18 cellular contexts compared by ENCODE assay signal in genomic region chr15:50046868-50047267, GRCh38.
A peak's percentile ranks its signal among the peaks of the same experiment; 100 is the strongest.
DNase-seq lines count a peak whose midpoint lies in the region; ATAC-seq and TF ChIP-seq lines count a peak whose summit lies in the region.
"Had no signal": no experiment of that assay in that cellular context is flagged by ENCODE, and none has a peak within 500 bp of the region (broad histone marks: within the 10 kb centered on the region; RNA-seq: fewer than 3 reads in every experiment).

No MANE protein-coding gene starts in this region.

- DNase-seq in EL (peak; percentile 29), immature natural killer cell (no peak), COLO668 (lab: John Stamatoyannopoulos, UW; ENCODE audit: unreplicated experiment) (no peak), left ventricle myocardium superior (no peak), GM23338 (ENCODE audit: low spot score) (no peak)
- DNase-seq in activated T-helper 1 cell treated with anti-CD3 and anti-CD28 coated beads, Interleukin-12 subunit alpha, Interleukin-12 subunit beta, Interleukin-2, Interleukin-4 antibody, amounts not matched to agents 30 ng/mL and 10 ng/mL and 1 ng/mL, durations not matched to agents 14 hours and 24 hours and 36 hours (ENCODE audit: low spot score) = no peak
- DNase-seq in activated effector memory CD4-positive, alpha-beta T cell treated with Interleukin-2 at 50 U/mL for 16 hours = no peak
- DNase-seq: activated naive CD4-positive, alpha-beta T cell treated with Interleukin-2 at 50 U/mL for 16 hours; hippocampal formation; mucosa of descending colon; NCI-H2029 treated with DMSO at 0.1 percent for 48 hours; NCI-H524; OCI-M1; stimulated activated CD4-positive, alpha-beta T cell treated with anti-CD3 and anti-CD28 coated beads, Interleukin-4, amount 100 ng/mL, for 1 hour had no signal

- no peak for TF ChIP-seq CTCF in GM23338 (conservative IDR thresholded peaks at IDR 0.05; ENCODE audit: low read depth in 2 of 2)

- no peaks in the 10 kb centered on the region for H4K20me1 ChIP-seq in GM23338 (replicated peaks; ENCODE audit: insufficient read depth)

- H3K9me2 ChIP-seq in GM23338 (ENCODE audit: insufficient read depth) = 0 out of 2 replicates have a peak, but pooled peaks cover under 1% of the 10 kb centered on the region

- intact Hi-C loops in activated T-helper 1 cell treated with anti-CD3 and anti-CD28 coated beads, Interleukin-12 subunit alpha, Interleukin-12 subunit beta, Interleukin-2, Interleukin-4 antibody, amounts not matched to agents 30 ng/mL and 10 ng/mL and 1 ng/mL, durations not matched to agents 14 hours and 24 hours and 36 hours (cut with micrococcal nuclease) = loop anchor here (1.0 to 2.0 kb wide), 4 partner anchors 13 to 88 kb away; no protein-coding TSS in a partner anchor
- intact Hi-C loops in left ventricle myocardium superior (cut with micrococcal nuclease) = no loop called here

- no peaks in the 10 kb centered on the region for H3K27me3 ChIP-seq in GM23338 (ENCODE audit: insufficient read depth)

- no peaks in the 10 kb centered on the region for H3K79me2 ChIP-seq in GM23338 (replicated peaks; ENCODE audit: insufficient read depth)

- no peaks in the 10 kb centered on the region for H3K27me3 Mint-ChIP-seq in activated T-helper 1 cell treated with anti-CD3 and anti-CD28 coated beads, Interleukin-12 subunit alpha, Interleukin-12 subunit beta, Interleukin-2, Interleukin-4 antibody, amounts not matched to agents 30 ng/mL and 10 ng/mL and 1 ng/mL, durations not matched to agents 14 hours and 24 hours and 36 hours (ENCODE audit: insufficient read depth)
- H3K27me3 Mint-ChIP-seq in immature natural killer cell (ENCODE audit: low read depth in 3 of 3) (peaks cover 4 to 8% (median 5%) of the 10 kb centered on the region in 3 donors), GM23338 (ENCODE audit: insufficient read depth, low read depth, poor library complexity) (no peaks in the 10 kb centered on the region)

- no peak overlapping the region for H3K4me3 ChIP-seq in GM23338
- H3K4me3 ChIP-seq: mucosa of descending colon had no signal

- no peaks in the 10 kb centered on the region for H3K4me1 ChIP-seq in GM23338 (ENCODE audit: insufficient read depth)

- no peak overlapping the region for H2AFZ ChIP-seq in GM23338

- peak overlapping the region; percentile 94 for H3K27ac Mint-ChIP-seq in activated T-helper 1 cell treated with anti-CD3 and anti-CD28 coated beads, Interleukin-12 subunit alpha, Interleukin-12 subunit beta, Interleukin-2, Interleukin-4 antibody, amounts not matched to agents 30 ng/mL and 10 ng/mL and 1 ng/mL, durations not matched to agents 14 hours and 24 hours and 36 hours
- H3K27ac Mint-ChIP-seq in immature natural killer cell = peak overlapping the region; percentile 72 to 98 (median 92)
- no peak overlapping the region for H3K27ac Mint-ChIP-seq in GM23338
- H3K27ac Mint-ChIP-seq: B cell, brain, IgD-negative memory B cell had no signal

- no peak overlapping the region for H3K4me3 Mint-ChIP-seq in activated T-helper 1 cell treated with anti-CD3 and anti-CD28 coated beads, Interleukin-12 subunit alpha, Interleukin-12 subunit beta, Interleukin-2, Interleukin-4 antibody, amounts not matched to agents 30 ng/mL and 10 ng/mL and 1 ng/mL, durations not matched to agents 14 hours and 24 hours and 36 hours
- H3K4me3 Mint-ChIP-seq in immature natural killer cell (no peak overlapping the region), GM23338 (no peak overlapping the region)
- H3K4me3 Mint-ChIP-seq: B cell, brain, IgD-negative memory B cell had no signal

- peak; percentile 90 for ATAC-seq in GM18868 (IDR thresholded peaks at IDR 0.05; ENCODE audit: unreplicated experiment)
- no peak for ATAC-seq in left ventricle myocardium superior
- no peak for ATAC-seq in GM23338
- ATAC-seq: mucosa of descending colon had no signal

- peaks cover 40% of the 10 kb centered on the region for H3K36me3 Mint-ChIP-seq in activated T-helper 1 cell treated with anti-CD3 and anti-CD28 coated beads, Interleukin-12 subunit alpha, Interleukin-12 subunit beta, Interleukin-2, Interleukin-4 antibody, amounts not matched to agents 30 ng/mL and 10 ng/mL and 1 ng/mL, durations not matched to agents 14 hours and 24 hours and 36 hours (ENCODE audit: low read depth)
- H3K36me3 Mint-ChIP-seq in immature natural killer cell (peaks cover 27 to 36% (median 28%) of the 10 kb centered on the region in 3 donors), GM23338 (ENCODE audit: low read depth) (peaks cover 8% of the 10 kb centered on the region; the same call in 1 of the 3 replicates)
- H3K36me3 Mint-ChIP-seq: brain had no signal

- H3K9me3 Mint-ChIP-seq in activated T-helper 1 cell treated with anti-CD3 and anti-CD28 coated beads, Interleukin-12 subunit alpha, Interleukin-12 subunit beta, Interleukin-2, Interleukin-4 antibody, amounts not matched to agents 30 ng/mL and 10 ng/mL and 1 ng/mL, durations not matched to agents 14 hours and 24 hours and 36 hours = peaks cover 27% of the 10 kb centered on the region
- H3K9me3 Mint-ChIP-seq in immature natural killer cell (peaks cover 2 to 13% (median 12%) of the 10 kb centered on the region in 6 donors), GM23338 (peaks cover 10% of the 10 kb centered on the region)

- H3K4me1 Mint-ChIP-seq in activated T-helper 1 cell treated with anti-CD3 and anti-CD28 coated beads, Interleukin-12 subunit alpha, Interleukin-12 subunit beta, Interleukin-2, Interleukin-4 antibody, amounts not matched to agents 30 ng/mL and 10 ng/mL and 1 ng/mL, durations not matched to agents 14 hours and 24 hours and 36 hours (ENCODE audit: low read depth) = peaks cover 42% of the 10 kb centered on the region
- H3K4me1 Mint-ChIP-seq in immature natural killer cell = peaks cover 32 to 66% of the 10 kb centered on the region in 2 donors
- no peaks in the 10 kb centered on the region for H3K4me1 Mint-ChIP-seq in GM23338
- H3K4me1 Mint-ChIP-seq: B cell had no signal

- no peak overlapping the region for H3K27ac ChIP-seq in GM23338 (ENCODE audit: low read depth)

- H3K36me3 ChIP-seq in GM23338 (ENCODE audit: insufficient read depth) = no peaks in the 10 kb centered on the region

- H3F3A ChIP-seq in GM23338 (replicated peaks; ENCODE audit: low read depth) = no peaks in the 10 kb centered on the region

- H3K4me2 ChIP-seq in GM23338 = no peak overlapping the region

TF ChIP-seq in GM23338, 12 proteins besides CTCF, POLR2A, EP300 and RAD21 (continues in another document):
- no peak for TF ChIP-seq EZH2 (IDR thresholded peaks at IDR 0.05; ENCODE audit: low read depth, unreplicated experiment)
- no peak for TF ChIP-seq CREB1 (CRISPR knock-in tag; IDR thresholded peaks at IDR 0.05; ENCODE audit: low read depth)
- no peak for TF ChIP-seq ZNF114 (CRISPR knock-in tag; IDR thresholded peaks at IDR 0.05)
- no peak for TF ChIP-seq JUNB (IDR thresholded peaks at IDR 0.05; ENCODE audit: unreplicated experiment)
- no peak for TF ChIP-seq POLR2AphosphoS5 (IDR thresholded peaks at IDR 0.05; ENCODE audit: low read depth)
